ENCODE assay signal across 8 cellular contexts in genomic region chr5:39424751-39425524, GRCh38. TPM values are rescaled to one million over a fixed set of nuclear protein-coding genes. Genes with fewer than 3 reads are reported as not detected.
A peak's percentile ranks its signal among the peaks of the same experiment; 100 is the strongest.
DNase-seq lines count a peak whose midpoint lies in the region; ATAC-seq and TF ChIP-seq lines count a peak whose summit lies in the region.

Gene DAB2, minus strand, starts transcription at chr5:39424980. Its CDS starts 30,660 bp downstream, at chr5:39394320.

- peak within 1 kb of the TSS; percentile 85 for H3K4me3 ChIP-seq in AG04450 (ENCODE audit: low read depth, low read length)
- peak within 1 kb of the TSS; percentile 79 to 84 for H3K4me3 ChIP-seq in muscle layer of colon (ENCODE audit: low read depth in 1 of 2, low read length in 2 of 2)

- H3K27ac Mint-ChIP-seq in stimulated activated memory B cell treated with anti-CD40 and anti-IgM and Interleukin-4, amounts not matched to agents 10 μg/mL and 1 μg/mL and 100 μg/mL, for 72 hours = no peak within 1 kb of the TSS

- peak within 1 kb of the TSS; percentile 85 for H3K9ac ChIP-seq in muscle layer of colon (ENCODE audit: low read length)

- POLR2A ChIA-PET in AG04450 (lab: Yijun Ruan, JAX) = interaction anchor here (0.6 to 3.3 kb wide), 43 partner anchors 10 to 577 kb away, joined by 3 to 75 read pairs (median 6); no protein-coding TSS in a partner anchor

- H3K27me3 ChIP-seq in AG04450 (ENCODE audit: control insufficient read depth, insufficient read depth, low read length) = no peaks in the 10 kb centered on the region
- no peaks in the 10 kb centered on the region for H3K27me3 ChIP-seq in muscle layer of colon (ENCODE audit: control insufficient read depth in 1 of 2, insufficient read depth in 2 of 2, low read length in 2 of 2)

- peak within 1 kb of the TSS; percentile 96 for H3K27ac ChIP-seq in AG04450 (ENCODE audit: low read depth, low read length)
- peak within 1 kb of the TSS; percentile 81 for H3K27ac ChIP-seq in muscle layer of colon (ENCODE audit: low read depth, low read length)

- peaks cover 7% of the 10 kb centered on the region for H3K4me1 Mint-ChIP-seq in stimulated activated memory B cell treated with anti-CD40 and anti-IgM and Interleukin-4, amounts not matched to agents 10 μg/mL and 1 μg/mL and 100 μg/mL, for 72 hours

- TF ChIP-seq CTCF in AG04450 (IDR thresholded peaks at IDR 0.05; ENCODE audit: low read depth, low read length) = peak; percentile 74

- H3K27me3 Mint-ChIP-seq in stimulated activated memory B cell treated with anti-CD40 and anti-IgM and Interleukin-4, amounts not matched to agents 10 μg/mL and 1 μg/mL and 100 μg/mL, for 72 hours = peaks cover 52% of the 10 kb centered on the region

- ATAC-seq in GM21786 (IDR thresholded peaks at IDR 0.05; ENCODE audit: unreplicated experiment) = peak; percentile 60
- ATAC-seq in stimulated activated memory B cell treated with anti-CD40 and anti-IgM and Interleukin-4, amounts not matched to agents 10 μg/mL and 1 μg/mL and 100 μg/mL, for 72 hours = peak; percentile 76

- CTCF ChIA-PET in AG04450 (lab: Charles Lee) = interaction anchor here (0.6 to 3.8 kb wide), 37 partner anchors 9 to 901 kb away, joined by 3 to 62 read pairs (median 5); no protein-coding TSS in a partner anchor

- peaks cover 4% of the 10 kb centered on the region for H3K36me3 ChIP-seq in muscle layer of colon (ENCODE audit: insufficient read depth, low read length)

- no peaks in the 10 kb centered on the region for H3K36me3 Mint-ChIP-seq in stimulated activated memory B cell treated with anti-CD40 and anti-IgM and Interleukin-4, amounts not matched to agents 10 μg/mL and 1 μg/mL and 100 μg/mL, for 72 hours

- H3K9me3 Mint-ChIP-seq in stimulated activated memory B cell treated with anti-CD40 and anti-IgM and Interleukin-4, amounts not matched to agents 10 μg/mL and 1 μg/mL and 100 μg/mL, for 72 hours = no peaks in the 10 kb centered on the region

- DNase-seq in AG04450 (ENCODE audit: low read depth, low spot score) (peak; percentile 93), OCI-M1 (lab: John Stamatoyannopoulos, UW) (peak; percentile 89), fibroblast of gingiva (ENCODE audit: low read depth) (peak; percentile 99), NCI-H1436 treated with DMSO at 0.1 percent for 48 hours (lab: John Stamatoyannopoulos, UW) (no peak)
- DNase-seq in activated effector memory CD4-positive, alpha-beta T cell treated with Interleukin-2 at 50 U/mL for 16 hours = peak; percentile 10

- H3K4me1 ChIP-seq in muscle layer of colon (ENCODE audit: insufficient read depth, low read length) = peaks cover 25% of the 10 kb centered on the region

- peak within 1 kb of the TSS; percentile 87 for H3K4me3 Mint-ChIP-seq in stimulated activated memory B cell treated with anti-CD40 and anti-IgM and Interleukin-4, amounts not matched to agents 10 μg/mL and 1 μg/mL and 100 μg/mL, for 72 hours

- peaks cover 3% of the 10 kb centered on the region; the same call in 1 of the 2 replicates for H3K9me3 ChIP-seq in AG04450 (ENCODE audit: control insufficient read depth, insufficient read depth, low read length)
- no peaks in the 10 kb centered on the region for H3K9me3 ChIP-seq in muscle layer of colon (ENCODE audit: low read length)

RNA-seq across cellular contexts. Expression of gene DAB2, which starts in this region (rescaled TPM):
- polyA plus RNA-seq in AG04450 (2011; rRNA removed) = 177 and 206 TPM in 2 replicates
- polyA minus RNA-seq in AG04450 (2011; rRNA and poly(A)+ RNA removed) = 211 and 260 TPM in 2 replicates
